In genomic region chr19:42254083-42254849, GRCh38 we compare ENCODE assay signal across 7 cellular contexts. TPM values are rescaled to one million over a fixed set of nuclear protein-coding genes. Genes with fewer than 3 reads are reported as not detected.
DNase-seq lines count a peak whose midpoint lies in the region; ATAC-seq and FAIRE-seq lines count a peak whose summit lies in the region.

No MANE protein-coding gene starts in this region.

- peaks cover 21% of the 10 kb centered on the region for H3K4me1 Mint-ChIP-seq in T-helper 2 cell treated with Interferon-gamma antibody and Interleukin-4, amounts not matched to agents 5 μg/mL and 100 μg/mL, for 36 hours (ENCODE audit: low read depth)

- H3K27ac ChIP-seq in HUES64 (ENCODE audit: low read depth, low read length), result peak overlapping the region; percentile 99

- H3K27me3 ChIP-seq in HUES64 (ENCODE audit: insufficient read depth, low read length), result no peaks in the 10 kb centered on the region

- no peaks in the 10 kb centered on the region for H3K9me3 ChIP-seq in HUES64 (ENCODE audit: insufficient read depth, low read depth, low read length)

- peaks cover 7% of the 10 kb centered on the region for H3K36me3 Mint-ChIP-seq in T-helper 2 cell treated with Interferon-gamma antibody and Interleukin-4, amounts not matched to agents 5 μg/mL and 100 μg/mL, for 36 hours (ENCODE audit: low read depth)

- no peak for DNase-seq in GM18507 (ENCODE audit: extremely low spot score, insufficient read length, low read depth)
- peak; percentile 70 for DNase-seq in T-helper 2 cell treated with Interferon-gamma antibody and Interleukin-4, amounts not matched to agents 5 μg/mL and 100 μg/mL, for 36 hours (ENCODE audit: low spot score)
- peak in 55 of 58 donors; percentile 23 to 88 (median 72) for DNase-seq in anterior cingulate cortex (lab: John Stamatoyannopoulos, UW)
- peak; percentile 34 to 93 (median 72) for DNase-seq in hypothalamus (lab: John Stamatoyannopoulos, UW)
- peak; percentile 88 for DNase-seq in sciatic nerve (ENCODE audit: low spot score)

- peaks cover 10% of the 10 kb centered on the region for H3K27me3 Mint-ChIP-seq in T-helper 2 cell treated with Interferon-gamma antibody and Interleukin-4, amounts not matched to agents 5 μg/mL and 100 μg/mL, for 36 hours (ENCODE audit: low read depth)

- peaks cover 22% of the 10 kb centered on the region for H3K4me1 ChIP-seq in HUES64 (ENCODE audit: insufficient read depth, low read length)

- peak overlapping the region; percentile 90 for H3K9ac ChIP-seq in HUES64 (ENCODE audit: low read depth, low read length)

- intact Hi-C loops in sciatic nerve (cut with DNase I), result no loop called here

- no peaks in the 10 kb centered on the region for H3K9me3 Mint-ChIP-seq in T-helper 2 cell treated with Interferon-gamma antibody and Interleukin-4, amounts not matched to agents 5 μg/mL and 100 μg/mL, for 36 hours

- H3K27ac Mint-ChIP-seq in T-helper 2 cell treated with Interferon-gamma antibody and Interleukin-4, amounts not matched to agents 5 μg/mL and 100 μg/mL, for 36 hours, result peak overlapping the region; percentile 86

- ATAC-seq in sciatic nerve, result peak; percentile 34
- no peak for ATAC-seq in HG02973 (IDR thresholded peaks at IDR 0.05; ENCODE audit: unreplicated experiment)

- FAIRE-seq in GM18507 (lab: Jason Lieb, UNC), result peak; percentile 53

- H3K4me3 ChIP-seq in HUES64 (ENCODE audit: low read length), result peak overlapping the region; percentile 93

- H3K4me3 Mint-ChIP-seq in T-helper 2 cell treated with Interferon-gamma antibody and Interleukin-4, amounts not matched to agents 5 μg/mL and 100 μg/mL, for 36 hours, result peak overlapping the region; percentile 64

- H3K36me3 ChIP-seq in HUES64 (ENCODE audit: insufficient read depth, low read length), result peaks cover 11% of the 10 kb centered on the region

- WGBS in HUES64, result under 1% methylated on average over 66 of the region's 70 CpGs

RNA-seq across cellular contexts. Expression of gene ERF, which starts 0.7 kb away (rescaled TPM):
- polyA plus RNA-seq in HUES64 (2013, experiment 1 of 2), result 53.3 TPM
- 53.6 TPM for polyA plus RNA-seq in HUES64 (2013, experiment 2 of 2)
- total RNA-seq in sciatic nerve, result 90.7 TPM

RNA-seq across cellular contexts. Expression of gene GSK3A, which starts 11.9 kb away (rescaled TPM):
- polyA plus RNA-seq in HUES64 (2013, experiment 1 of 2), result 48.5 TPM
- 51.0 TPM for polyA plus RNA-seq in HUES64 (2013, experiment 2 of 2)
- total RNA-seq in sciatic nerve, result 29.2 TPM

RNA-seq across cellular contexts. Expression of gene CIC, which starts 14.8 kb away (rescaled TPM):
- 34.2 TPM for polyA plus RNA-seq in HUES64 (2013, experiment 1 of 2)
- 30.1 TPM for polyA plus RNA-seq in HUES64 (2013, experiment 2 of 2)
- total RNA-seq in sciatic nerve, result 92.1 TPM

RNA-seq across cellular contexts. Expression of gene ZNF526, which starts 34.2 kb away (rescaled TPM):
- polyA plus RNA-seq in HUES64 (2013, experiment 1 of 2), result 8.5 TPM
- 9.6 TPM for polyA plus RNA-seq in HUES64 (2013, experiment 2 of 2)
- 12.1 TPM for total RNA-seq in sciatic nerve

RNA-seq across cellular contexts. Expression of gene DEDD2, which starts 36.8 kb away (rescaled TPM):
- 25.7 TPM for polyA plus RNA-seq in HUES64 (2013, experiment 1 of 2)
- 25.2 TPM for polyA plus RNA-seq in HUES64 (2013, experiment 2 of 2)
- total RNA-seq in sciatic nerve, result 21.8 TPM
